ENCODE assay signal across 16 cellular contexts in the genomic region with DNA sequence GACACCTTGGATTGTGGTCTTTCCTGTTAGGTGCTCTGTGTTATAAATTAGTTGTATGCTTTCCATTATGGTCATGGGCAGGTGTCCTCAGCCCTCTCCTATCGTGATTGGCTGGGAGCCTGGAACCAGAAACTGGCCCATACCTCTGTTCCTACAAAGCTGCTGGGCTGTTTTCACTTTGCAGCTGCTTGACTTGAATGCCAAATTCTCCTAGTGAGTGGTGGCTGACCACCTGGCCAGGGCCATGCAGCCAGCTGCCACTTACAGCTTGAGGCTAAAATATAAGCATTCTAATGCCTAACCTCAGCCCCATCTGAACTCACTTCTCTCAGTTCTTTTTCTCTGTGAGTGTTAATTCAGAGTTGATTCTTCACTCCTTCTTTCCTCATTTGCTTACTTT.
A peak's percentile ranks its signal among the peaks of the same experiment; 100 is the strongest.
DNase-seq lines count a peak whose midpoint lies in the region; ATAC-seq and TF ChIP-seq lines count a peak whose summit lies in the region.
"Had no signal": no experiment of that assay in that cellular context is flagged by ENCODE, and none has a peak within 500 bp of the region (broad histone marks: within the 10 kb centered on the region; RNA-seq: fewer than 3 reads in every experiment).

No MANE protein-coding gene starts in this region.

- H3F3A ChIP-seq in MM.1S (ENCODE audit: insufficient read depth, low read length) = no peaks in the 10 kb centered on the region

- no peaks in the 10 kb centered on the region for H3K27me3 ChIP-seq in MM.1S (replicated peaks; ENCODE audit: insufficient read depth, low read length)
- H3K27me3 ChIP-seq in colonic mucosa = no peaks in the 10 kb centered on the region
- no peaks in the 10 kb centered on the region for H3K27me3 ChIP-seq in osteoblast (ENCODE audit: insufficient read depth, low read length)

- H3K79me2 ChIP-seq in MM.1S (ENCODE audit: low read length) = no peaks in the 10 kb centered on the region
- H3K79me2 ChIP-seq in osteoblast (ENCODE audit: insufficient read depth, low read length) = no peaks in the 10 kb centered on the region

- H3K36me3 ChIP-seq in MM.1S (replicated peaks; ENCODE audit: insufficient read depth, low read length) (no peaks in the 10 kb centered on the region), colonic mucosa (no peaks in the 10 kb centered on the region), osteoblast (ENCODE audit: insufficient read depth, low read length) (no peaks in the 10 kb centered on the region)
- H3K36me3 ChIP-seq: left ventricle myocardium inferior had no signal

- H2AFZ ChIP-seq in MM.1S (ENCODE audit: low read length) (no peak overlapping the region), osteoblast (ENCODE audit: low read length) (no peak overlapping the region)

- H3K27ac ChIP-seq in MM.1S (ENCODE audit: low read length) (no peak overlapping the region), colonic mucosa (no peak overlapping the region), osteoblast (ENCODE audit: low read depth, low read length) (no peak overlapping the region)
- H3K27ac ChIP-seq: foreskin keratinocyte, left ventricle myocardium inferior, psoas muscle, SK-N-MC had no signal

- DNase-seq in DMS 273 (lab: John Stamatoyannopoulos, UW; ENCODE audit: unreplicated experiment) (peak; percentile 94), MM.1S (peak; percentile 17), NCI-H748 (lab: John Stamatoyannopoulos, UW; ENCODE audit: unreplicated experiment) (peak; percentile 89), cerebellum (ENCODE audit: low spot score) (peak; percentile 30), colonic mucosa (no peak), OCI-M1 (lab: John Stamatoyannopoulos, UW) (no peak), osteoblast (ENCODE audit: insufficient read length, low spot score, missing footprints) (no peak)
- DNase-seq: activated CD4-positive, alpha-beta memory T cell treated with anti-CD3 and anti-CD28 coated beads for 36 hours; foreskin keratinocyte; KG1; left ventricle myocardium inferior; NCI-H1694; psoas muscle; stimulated activated CD4-positive, alpha-beta T cell treated with anti-CD3 and anti-CD28 coated beads, Interleukin-15, amount 100 ng/mL, for 24 hours had no signal

- H3K9ac ChIP-seq in MM.1S (ENCODE audit: low read length) = no peak overlapping the region
- no peak overlapping the region for H3K9ac ChIP-seq in colonic mucosa (ENCODE audit: low read depth in 2 of 2, low read length in 2 of 2)

- H3K9me3 ChIP-seq in MM.1S (replicated peaks; ENCODE audit: insufficient read depth, low read length) (no peaks in the 10 kb centered on the region), colonic mucosa (no peaks in the 10 kb centered on the region), osteoblast (ENCODE audit: low read depth, low read length) (no peaks in the 10 kb centered on the region)
- H3K9me3 ChIP-seq: psoas muscle had no signal

- intact Hi-C loops in colonic mucosa (cut with DNase I) = no loop called here

- H3K4me1 ChIP-seq in MM.1S (ENCODE audit: low read length) = no peaks in the 10 kb centered on the region
- no peaks in the 10 kb centered on the region for H3K4me1 ChIP-seq in colonic mucosa
- H3K4me1 ChIP-seq in osteoblast (ENCODE audit: insufficient read depth, low read length) = no peaks in the 10 kb centered on the region
- H3K4me1 ChIP-seq: foreskin keratinocyte had no signal

- H3K4me3 ChIP-seq in MM.1S (ENCODE audit: low read length) (no peak overlapping the region), colonic mucosa (no peak overlapping the region), osteoblast (ENCODE audit: insufficient read depth, low read length) (no peak overlapping the region)
- H3K4me3 ChIP-seq: left ventricle myocardium inferior, psoas muscle, SK-N-MC had no signal

- H4K20me1 ChIP-seq in MM.1S (ENCODE audit: insufficient read depth, low read length) (no peaks in the 10 kb centered on the region), osteoblast (ENCODE audit: insufficient read depth, low read length) (no peaks in the 10 kb centered on the region)

- TF ChIP-seq CTCF in MM.1S (IDR thresholded peaks at IDR 0.05; ENCODE audit: low read length) (no peak), colonic mucosa (IDR thresholded peaks at IDR 0.05) (no peak), osteoblast (IDR thresholded peaks at IDR 0.05; ENCODE audit: extremely low read depth, low read depth, low read length) (no peak)

- no peak for ATAC-seq in HG03342 (IDR thresholded peaks at IDR 0.05; ENCODE audit: unreplicated experiment)
- ATAC-seq: foreskin keratinocyte had no signal

- H3K9me2 ChIP-seq in MM.1S (replicated peaks; ENCODE audit: insufficient read depth, low read length) = no peaks in the 10 kb centered on the region

- H3K4me2 ChIP-seq in MM.1S (ENCODE audit: low read depth, low read length) = no peak overlapping the region
- no peak overlapping the region for H3K4me2 ChIP-seq in osteoblast (ENCODE audit: insufficient read depth, low read length)

Comparison
In these comparisons a context has a peak if more than half of its experiments do, and no peak if none do; other contexts are left out.
1. DNase-seq: peak in DMS 273 (single experiment), MM.1S (single experiment), NCI-H748 (single experiment) and cerebellum (single experiment); none in colonic mucosa (single experiment), OCI-M1 (single experiment) and osteoblast (single experiment).